In genomic region chr6:3732345-3733141, GRCh38 we compare ENCODE assay signal across 8 cellular contexts. TPM values are rescaled to one million over a fixed set of nuclear protein-coding genes. Genes with fewer than 3 reads are reported as not detected.
A peak's percentile ranks its signal among the peaks of the same experiment; 100 is the strongest.
DNase-seq lines count a peak whose midpoint lies in the region; ATAC-seq and TF ChIP-seq lines count a peak whose summit lies in the region.

No MANE protein-coding gene starts in this region.

- 26% methylated on average over 15 of the region's 16 CpGs for WGBS in mesenchymal stem cell

- peaks cover 46% of the 10 kb centered on the region for H3K79me1 ChIP-seq in mesenchymal stem cell (replicated peaks; ENCODE audit: low read length, poor library complexity, severe bottlenecking)

- H3K9me3 ChIP-seq in mesenchymal stem cell (ENCODE audit: control insufficient read depth, low read length): peaks cover 9% of the 10 kb centered on the region

- no peak overlapping the region for H2BK15ac ChIP-seq in mesenchymal stem cell (ENCODE audit: low read depth, poor library complexity, severe bottlenecking)

- no peak overlapping the region for H4K91ac ChIP-seq in mesenchymal stem cell (ENCODE audit: low read length)

- H2BK12ac ChIP-seq in mesenchymal stem cell (ENCODE audit: low read length in 2 of 2): no peak overlapping the region

- TF ChIP-seq CTCF in HFF-Myc (IDR thresholded peaks at IDR 0.05; ENCODE audit: low read depth, low read length, missing control alignments): peak; percentile 92

- H2AK5ac ChIP-seq in mesenchymal stem cell (ENCODE audit: low read length, severe bottlenecking): no peak overlapping the region

- H3K18ac ChIP-seq in mesenchymal stem cell (ENCODE audit: low read depth in 1 of 2, low read length in 2 of 2): no peak overlapping the region

- DNase-seq in CD1c-positive myeloid dendritic cell (ENCODE audit: extremely low spot score): peak; percentile 61
- DNase-seq in HFF-Myc (ENCODE audit: extremely low read depth, low read depth): no peak
- peak; percentile 90 for DNase-seq in NCI-H748 (lab: John Stamatoyannopoulos, UW; ENCODE audit: unreplicated experiment)
- peak; percentile 54 to 56 for DNase-seq in activated CD4-positive, alpha-beta T cell treated with anti-CD3 and anti-CD28 coated beads, Interleukin-2, amount 50 U/mL, for 4 hours
- DNase-seq in dermis microvascular lymphatic vessel endothelial cell (ENCODE audit: low read depth in 2 of 2): peak; percentile 81 to 83
- DNase-seq in mesenchymal stem cell: peak; percentile 70
- peak; percentile 16 to 28 for DNase-seq in stimulated activated CD8-positive, alpha-beta memory T cell treated with anti-CD3 and anti-CD28 coated beads, Interleukin-15, amount 100 ng/mL, for 4 hours (ENCODE audit: low read depth in 2 of 2)

- no peak overlapping the region for H3K4ac ChIP-seq in mesenchymal stem cell (ENCODE audit: low read depth in 1 of 2, low read length in 2 of 2)

- no peak overlapping the region for H2BK120ac ChIP-seq in mesenchymal stem cell (ENCODE audit: low read depth, low read length)

- H3K4me1 ChIP-seq in mesenchymal stem cell (ENCODE audit: control insufficient read depth, insufficient read depth, low read depth, low read length): peaks cover 4% of the 10 kb centered on the region

- H3K9ac ChIP-seq in mesenchymal stem cell (ENCODE audit: low read length): peak overlapping the region; percentile 51

- no peak overlapping the region for H3K27ac ChIP-seq in mesenchymal stem cell (ENCODE audit: low read length, poor library complexity, severe bottlenecking)

- H2AFZ ChIP-seq in mesenchymal stem cell (ENCODE audit: low read depth, low read length): no peak overlapping the region

- peaks cover 68 to 85% of the 10 kb centered on the region in 2 experiments for H3K36me3 ChIP-seq in mesenchymal stem cell (ENCODE audit: control insufficient read depth in 1 of 2, insufficient read depth in 2 of 2, low read depth in 1 of 2, low read length in 2 of 2)

- H3K4me2 ChIP-seq in mesenchymal stem cell (ENCODE audit: low read length, poor library complexity, severe bottlenecking): no peak overlapping the region

- H2BK5ac ChIP-seq in mesenchymal stem cell (ENCODE audit: low read depth, low read length, poor library complexity, severe bottlenecking): no peak overlapping the region

- H3K14ac ChIP-seq in mesenchymal stem cell (ENCODE audit: low read length in 2 of 2): no peak overlapping the region

- no peak overlapping the region for H3K4me3 ChIP-seq in HFF-Myc (replicated peaks; ENCODE audit: low read depth, low read length)
- peak overlapping the region in 1 of 2 experiments; percentile 12 for H3K4me3 ChIP-seq in mesenchymal stem cell (ENCODE audit: insufficient read depth in 1 of 2, low read depth in 1 of 2, low read length in 2 of 2)

- no peaks in the 10 kb centered on the region for H3K27me3 ChIP-seq in mesenchymal stem cell (ENCODE audit: control insufficient read depth in 1 of 2, insufficient read depth in 1 of 2, low read length in 2 of 2)

- no peak for ATAC-seq in HG03108 (IDR thresholded peaks at IDR 0.05; ENCODE audit: unreplicated experiment)

- H3K23ac ChIP-seq in mesenchymal stem cell (ENCODE audit: low read length in 2 of 2): no peak overlapping the region

- H4K8ac ChIP-seq in mesenchymal stem cell (ENCODE audit: low read length): no peak overlapping the region

RNA-seq across cellular contexts. Expression of gene PXDC1, which starts 19.0 kb away (rescaled TPM):
- total RNA-seq in dermis microvascular lymphatic vessel endothelial cell: 60.5 and 71.8 TPM in 2 replicates
- polyA plus RNA-seq in mesenchymal stem cell (2013, experiment 1 of 2): 40.5 TPM
- polyA plus RNA-seq in mesenchymal stem cell (2013, experiment 2 of 2): 41.6 TPM
